Comparison of ENCODE assay signal across 24 cellular contexts in genomic region chr11:106137758-106138157, GRCh38.
"Had no signal": no experiment of that assay in that cellular context is flagged by ENCODE, and none has a peak within 500 bp of the region (broad histone marks: within the 10 kb centered on the region; RNA-seq: fewer than 3 reads in every experiment).

No MANE protein-coding gene starts in this region.

- H3K27me3 ChIP-seq: colonic mucosa, esophagus muscularis mucosa, esophagus squamous epithelium, foreskin keratinocyte, gastrocnemius medialis, gastroesophageal sphincter, heart right ventricle, hepatocyte had no signal

- H2AFZ ChIP-seq: hepatocyte had no signal

- ATAC-seq: effector memory CD8-positive, alpha-beta T cell; esophagus mucosa; gastrocnemius medialis; gastroesophageal sphincter; heart left ventricle; heart right ventricle had no signal

- H3K36me3 ChIP-seq: colonic mucosa, esophagus muscularis mucosa, esophagus squamous epithelium, gastrocnemius medialis, gastroesophageal sphincter, heart left ventricle, heart right ventricle had no signal

- H3K9me3 ChIP-seq: colonic mucosa, esophagus muscularis mucosa, esophagus squamous epithelium, gastrocnemius medialis had no signal

- H3K4me2 ChIP-seq: hepatocyte had no signal

- H3K27ac ChIP-seq: colonic mucosa, coronary artery, dorsolateral prefrontal cortex, epithelial cell of prostate, esophagus muscularis mucosa, esophagus squamous epithelium, foreskin keratinocyte, gastrocnemius medialis, gastroesophageal sphincter, heart left ventricle, heart right ventricle, hepatocyte had no signal

- H3K79me2 ChIP-seq: hepatocyte had no signal

- DNase-seq: colonic mucosa; cortex of kidney; dermis blood vessel endothelial cell; dorsolateral prefrontal cortex; effector CD4-positive, alpha-beta T cell; effector CD8-positive, alpha-beta T cell; effector memory CD4-positive, alpha-beta T cell; effector memory CD8-positive, alpha-beta T cell; endodermal cell; erythroblast; esophagus squamous epithelium; foreskin melanocyte; gastrocnemius medialis; glutamatergic neuron; head of caudate nucleus; heart left ventricle; heart right ventricle had no signal

- H3K4me1 ChIP-seq: colonic mucosa, esophagus muscularis mucosa, esophagus squamous epithelium, foreskin keratinocyte, gastrocnemius medialis, gastroesophageal sphincter, heart left ventricle, heart right ventricle had no signal

- H3K4me3 ChIP-seq: colonic mucosa, coronary artery, dorsolateral prefrontal cortex, esophagus muscularis mucosa, esophagus squamous epithelium, gastrocnemius medialis, gastroesophageal sphincter, heart left ventricle, heart right ventricle, hepatocyte had no signal
